Comparison of ENCODE assay signal across 1 cellular context in the genomic region with DNA sequence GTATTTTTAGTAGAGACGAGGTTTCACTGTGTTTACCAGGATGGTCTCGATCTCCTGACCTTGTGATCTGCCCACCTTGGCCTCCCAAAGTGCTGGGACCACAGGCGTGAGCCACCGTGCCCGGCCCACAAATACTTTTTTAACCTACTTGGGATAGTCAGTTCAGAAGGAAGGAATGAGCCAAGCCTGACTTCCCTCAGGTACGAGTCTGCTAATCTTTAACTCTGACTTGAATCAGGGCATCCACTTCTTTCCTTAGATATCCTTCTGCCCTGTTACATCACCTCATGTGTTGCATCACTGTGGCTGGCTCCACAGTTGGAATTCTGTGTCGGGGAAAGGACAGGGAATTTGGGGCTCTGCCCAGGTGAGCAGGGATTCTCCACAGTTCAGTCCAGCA.
TF ChIP-seq lines count a peak whose summit lies in the region.

No MANE protein-coding gene starts in this region.

TF ChIP-seq in HepG2, 621 proteins besides CTCF, POLR2A, EP300 and RAD21 (continued from another document and continues in another):
- TF ChIP-seq THAP9 (CRISPR knock-in tag; IDR thresholded peaks at IDR 0.05; ENCODE audit: borderline replicate concordance) (no peak), FLYWCH1 (CRISPR knock-in tag; IDR thresholded peaks at IDR 0.05) (no peak), ZNF614 (CRISPR knock-in tag; IDR thresholded peaks at IDR 0.05; ENCODE audit: borderline replicate concordance) (peak; percentile 73; the same call in 1 of the 2 replicates), ELF1 (CRISPR knock-in tag; IDR thresholded peaks at IDR 0.05) (no peak; the same call in 1 of the 2 replicates), ZNF570 (CRISPR knock-in tag; IDR thresholded peaks at IDR 0.05; ENCODE audit: borderline replicate concordance) (no peak), ZNF605 (CRISPR knock-in tag; IDR thresholded peaks at IDR 0.05) (peak; percentile 41; the same call in 1 of the 2 replicates), ZNF205 (CRISPR knock-in tag; IDR thresholded peaks at IDR 0.05) (peak; percentile 95), GTF3A (CRISPR knock-in tag; conservative IDR thresholded peaks at IDR 0.05) (no peak), MXD4 (CRISPR knock-in tag; IDR thresholded peaks at IDR 0.05) (0 out of 2 replicates have a peak, but pooled peaks have one; percentile 54), ZNF232 (CRISPR knock-in tag; IDR thresholded peaks at IDR 0.05; ENCODE audit: borderline replicate concordance) (no peak), SMYD3 (CRISPR knock-in tag; IDR thresholded peaks at IDR 0.05) (no peak), SETDB1 (CRISPR knock-in tag; IDR thresholded peaks at IDR 0.05; ENCODE audit: borderline replicate concordance) (no peak), FOXO1 (CRISPR knock-in tag; IDR thresholded peaks at IDR 0.05) (peak; percentile 28; the same call in 1 of the 2 replicates), ZNF20 (CRISPR knock-in tag; IDR thresholded peaks at IDR 0.05) (no peak), MED1 (CRISPR knock-in tag; IDR thresholded peaks at IDR 0.05) (peak; percentile 86), ZC3H13 (CRISPR knock-in tag; IDR thresholded peaks at IDR 0.05) (no peak), GATAD1 (CRISPR knock-in tag; IDR thresholded peaks at IDR 0.05) (peak; percentile 49; the same call in 1 of the 2 replicates), ZFAT (CRISPR knock-in tag; conservative IDR thresholded peaks at IDR 0.05) (no peak), GLMP (CRISPR knock-in tag; IDR thresholded peaks at IDR 0.05; ENCODE audit: borderline replicate concordance) (no peak), KMT2B (CRISPR knock-in tag; IDR thresholded peaks at IDR 0.05) (peak; percentile 68), KDM5B (CRISPR knock-in tag; IDR thresholded peaks at IDR 0.05; ENCODE audit: borderline replicate concordance) (no peak), IRX3 (CRISPR knock-in tag; IDR thresholded peaks at IDR 0.05; ENCODE audit: borderline replicate concordance, low read depth) (no peak), DDIT3 (CRISPR knock-in tag; IDR thresholded peaks at IDR 0.05) (no peak), ZNF878 (CRISPR knock-in tag; IDR thresholded peaks at IDR 0.05) (peak; percentile 74; the same call in 1 of the 2 replicates), ZNF44 (CRISPR knock-in tag; IDR thresholded peaks at IDR 0.05) (no peak), HMG20A (CRISPR knock-in tag; IDR thresholded peaks at IDR 0.05; ENCODE audit: borderline replicate concordance) (peak; percentile 94), SALL1 (CRISPR knock-in tag; IDR thresholded peaks at IDR 0.05) (peak; percentile 92), ZHX1 (CRISPR knock-in tag; IDR thresholded peaks at IDR 0.05; ENCODE audit: low read depth) (no peak), HOXA5 (CRISPR knock-in tag; IDR thresholded peaks at IDR 0.05) (no peak), ZNF607 (CRISPR knock-in tag; IDR thresholded peaks at IDR 0.05; ENCODE audit: borderline replicate concordance) (no peak), SOX5 (CRISPR knock-in tag; IDR thresholded peaks at IDR 0.05; ENCODE audit: borderline replicate concordance) (peak; percentile 68; the same call in 1 of the 2 replicates)
- TF ChIP-seq, protein P1, sequence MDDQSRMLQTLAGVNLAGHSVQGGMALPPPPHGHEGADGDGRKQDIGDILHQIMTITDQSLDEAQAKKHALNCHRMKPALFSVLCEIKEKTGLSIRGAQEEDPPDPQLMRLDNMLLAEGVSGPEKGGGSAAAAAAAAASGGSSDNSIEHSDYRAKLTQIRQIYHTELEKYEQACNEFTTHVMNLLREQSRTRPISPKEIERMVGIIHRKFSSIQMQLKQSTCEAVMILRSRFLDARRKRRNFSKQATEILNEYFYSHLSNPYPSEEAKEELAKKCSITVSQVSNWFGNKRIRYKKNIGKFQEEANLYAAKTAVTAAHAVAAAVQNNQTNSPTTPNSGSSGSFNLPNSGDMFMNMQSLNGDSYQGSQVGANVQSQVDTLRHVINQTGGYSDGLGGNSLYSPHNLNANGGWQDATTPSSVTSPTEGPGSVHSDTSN (CRISPR knock-in tag; IDR thresholded peaks at IDR 0.05; ENCODE audit: borderline replicate concordance): no peak
- TF ChIP-seq, protein P2, sequence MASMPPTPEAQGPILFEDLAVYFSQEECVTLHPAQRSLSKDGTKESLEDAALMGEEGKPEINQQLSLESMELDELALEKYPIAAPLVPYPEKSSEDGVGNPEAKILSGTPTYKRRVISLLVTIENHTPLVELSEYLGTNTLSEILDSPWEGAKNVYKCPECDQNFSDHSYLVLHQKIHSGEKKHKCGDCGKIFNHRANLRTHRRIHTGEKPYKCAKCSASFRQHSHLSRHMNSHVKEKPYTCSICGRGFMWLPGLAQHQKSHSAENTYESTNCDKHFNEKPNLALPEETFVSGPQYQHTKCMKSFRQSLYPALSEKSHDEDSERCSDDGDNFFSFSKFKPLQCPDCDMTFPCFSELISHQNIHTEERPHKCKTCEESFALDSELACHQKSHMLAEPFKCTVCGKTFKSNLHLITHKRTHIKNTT (CRISPR knock-in tag; IDR thresholded peaks at IDR 0.05): no peak
- TF ChIP-seq, protein P3, sequence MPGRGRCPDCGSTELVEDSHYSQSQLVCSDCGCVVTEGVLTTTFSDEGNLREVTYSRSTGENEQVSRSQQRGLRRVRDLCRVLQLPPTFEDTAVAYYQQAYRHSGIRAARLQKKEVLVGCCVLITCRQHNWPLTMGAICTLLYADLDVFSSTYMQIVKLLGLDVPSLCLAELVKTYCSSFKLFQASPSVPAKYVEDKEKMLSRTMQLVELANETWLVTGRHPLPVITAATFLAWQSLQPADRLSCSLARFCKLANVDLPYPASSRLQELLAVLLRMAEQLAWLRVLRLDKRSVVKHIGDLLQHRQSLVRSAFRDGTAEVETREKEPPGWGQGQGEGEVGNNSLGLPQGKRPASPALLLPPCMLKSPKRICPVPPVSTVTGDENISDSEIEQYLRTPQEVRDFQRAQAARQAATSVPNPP (CRISPR knock-in tag; IDR thresholded peaks at IDR 0.05): no peak
- TF ChIP-seq, protein P4, sequence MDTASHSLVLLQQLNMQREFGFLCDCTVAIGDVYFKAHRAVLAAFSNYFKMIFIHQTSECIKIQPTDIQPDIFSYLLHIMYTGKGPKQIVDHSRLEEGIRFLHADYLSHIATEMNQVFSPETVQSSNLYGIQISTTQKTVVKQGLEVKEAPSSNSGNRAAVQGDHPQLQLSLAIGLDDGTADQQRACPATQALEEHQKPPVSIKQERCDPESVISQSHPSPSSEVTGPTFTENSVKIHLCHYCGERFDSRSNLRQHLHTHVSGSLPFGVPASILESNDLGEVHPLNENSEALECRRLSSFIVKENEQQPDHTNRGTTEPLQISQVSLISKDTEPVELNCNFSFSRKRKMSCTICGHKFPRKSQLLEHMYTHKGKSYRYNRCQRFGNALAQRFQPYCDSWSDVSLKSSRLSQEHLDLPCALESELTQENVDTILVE (CRISPR knock-in tag; IDR thresholded peaks at IDR 0.05): peak; percentile 71; the same call in 1 of the 2 replicates
- TF ChIP-seq, protein P5, sequence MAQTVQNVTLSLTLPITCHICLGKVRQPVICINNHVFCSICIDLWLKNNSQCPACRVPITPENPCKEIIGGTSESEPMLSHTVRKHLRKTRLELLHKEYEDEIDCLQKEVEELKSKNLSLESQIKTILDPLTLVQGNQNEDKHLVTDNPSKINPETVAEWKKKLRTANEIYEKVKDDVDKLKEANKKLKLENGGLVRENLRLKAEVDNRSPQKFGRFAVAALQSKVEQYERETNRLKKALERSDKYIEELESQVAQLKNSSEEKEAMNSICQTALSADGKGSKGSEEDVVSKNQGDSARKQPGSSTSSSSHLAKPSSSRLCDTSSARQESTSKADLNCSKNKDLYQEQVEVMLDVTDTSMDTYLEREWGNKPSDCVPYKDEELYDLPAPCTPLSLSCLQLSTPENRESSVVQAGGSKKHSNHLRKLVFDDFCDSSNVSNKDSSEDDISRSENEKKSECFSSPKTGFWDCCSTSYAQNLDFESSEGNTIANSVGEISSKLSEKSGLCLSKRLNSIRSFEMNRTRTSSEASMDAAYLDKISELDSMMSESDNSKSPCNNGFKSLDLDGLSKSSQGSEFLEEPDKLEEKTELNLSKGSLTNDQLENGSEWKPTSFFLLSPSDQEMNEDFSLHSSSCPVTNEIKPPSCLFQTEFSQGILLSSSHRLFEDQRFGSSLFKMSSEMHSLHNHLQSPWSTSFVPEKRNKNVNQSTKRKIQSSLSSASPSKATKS (CRISPR knock-in tag; IDR thresholded peaks at IDR 0.05): no peak
- TF ChIP-seq, protein P6, sequence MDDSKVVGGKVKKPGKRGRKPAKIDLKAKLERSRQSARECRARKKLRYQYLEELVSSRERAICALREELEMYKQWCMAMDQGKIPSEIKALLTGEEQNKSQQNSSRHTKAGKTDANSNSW (CRISPR knock-in tag; IDR thresholded peaks at IDR 0.05; ENCODE audit: borderline replicate concordance): no peak
- TF ChIP-seq, protein P7, sequence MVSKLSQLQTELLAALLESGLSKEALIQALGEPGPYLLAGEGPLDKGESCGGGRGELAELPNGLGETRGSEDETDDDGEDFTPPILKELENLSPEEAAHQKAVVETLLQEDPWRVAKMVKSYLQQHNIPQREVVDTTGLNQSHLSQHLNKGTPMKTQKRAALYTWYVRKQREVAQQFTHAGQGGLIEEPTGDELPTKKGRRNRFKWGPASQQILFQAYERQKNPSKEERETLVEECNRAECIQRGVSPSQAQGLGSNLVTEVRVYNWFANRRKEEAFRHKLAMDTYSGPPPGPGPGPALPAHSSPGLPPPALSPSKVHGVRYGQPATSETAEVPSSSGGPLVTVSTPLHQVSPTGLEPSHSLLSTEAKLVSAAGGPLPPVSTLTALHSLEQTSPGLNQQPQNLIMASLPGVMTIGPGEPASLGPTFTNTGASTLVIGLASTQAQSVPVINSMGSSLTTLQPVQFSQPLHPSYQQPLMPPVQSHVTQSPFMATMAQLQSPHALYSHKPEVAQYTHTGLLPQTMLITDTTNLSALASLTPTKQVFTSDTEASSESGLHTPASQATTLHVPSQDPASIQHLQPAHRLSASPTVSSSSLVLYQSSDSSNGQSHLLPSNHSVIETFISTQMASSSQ (IDR thresholded peaks at IDR 0.05; ENCODE audit: low read depth): peak; percentile 81
- TF ChIP-seq, protein P7 (CRISPR knock-in tag; IDR thresholded peaks at IDR 0.05; ENCODE audit: borderline replicate concordance): peak; percentile 89; the same call in 1 of the 2 replicates
